9 cellular contexts compared by ENCODE assay signal in the genomic region with DNA sequence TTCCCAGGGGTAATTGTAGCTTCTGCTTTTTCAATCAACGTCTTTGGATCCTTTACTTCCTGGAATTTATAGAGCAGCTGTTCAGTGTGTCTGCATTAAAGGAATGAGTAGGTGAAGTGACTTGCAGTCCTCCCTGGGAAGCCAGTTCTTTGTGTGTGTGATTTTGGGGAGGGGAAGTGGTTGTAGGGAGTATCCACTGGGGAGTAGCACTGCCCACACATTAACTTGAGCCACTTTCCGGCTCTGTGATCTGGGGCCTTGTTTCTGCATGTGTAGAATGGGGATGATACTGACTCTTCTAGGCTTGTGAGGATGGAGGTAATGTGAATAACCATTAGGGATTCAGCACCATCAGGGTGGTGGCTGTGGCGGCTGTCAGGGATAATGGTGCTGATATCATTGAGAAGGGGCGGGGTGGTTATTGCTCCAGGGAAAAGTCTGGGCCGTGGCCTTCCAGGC. TPM values are rescaled to one million over a fixed set of nuclear protein-coding genes. Genes with fewer than 3 reads are reported as not detected.
DNase-seq lines count a peak whose midpoint lies in the region; ATAC-seq and TF ChIP-seq lines count a peak whose summit lies in the region.
"Had no signal": no experiment of that assay in that cellular context is flagged by ENCODE, and none has a peak within 500 bp of the region (broad histone marks: within the 10 kb centered on the region; RNA-seq: fewer than 3 reads in every experiment).

No MANE protein-coding gene starts in this region.

- no peak for TF ChIP-seq POLR2A in vagina (IDR thresholded peaks at IDR 0.05)

- H3K4me3 Mint-ChIP-seq in glutamatergic neuron (ENCODE audit: unreplicated experiment) = peak overlapping the region; percentile 17

- H3K4me1 Mint-ChIP-seq in glutamatergic neuron (ENCODE audit: low read depth, unreplicated experiment) = peaks cover 56% of the 10 kb centered on the region

- H3K27me3 ChIP-seq in GM06990 (replicated peaks; ENCODE audit: control insufficient read depth, insufficient read depth, low read length) (no peaks in the 10 kb centered on the region), vagina (no peaks in the 10 kb centered on the region)

- H3K4me1 ChIP-seq in vagina = peaks cover 17% of the 10 kb centered on the region

- H3K27ac ChIP-seq in vagina = no peak overlapping the region

- no peaks in the 10 kb centered on the region for H3K9me3 ChIP-seq in vagina

- peak; percentile 29 for ATAC-seq in GM21529 (IDR thresholded peaks at IDR 0.05; ENCODE audit: unreplicated experiment)
- ATAC-seq in HG02840 (IDR thresholded peaks at IDR 0.05; ENCODE audit: low FRiP score, unreplicated experiment) = no peak

- peaks cover 8% of the 10 kb centered on the region for H3K9me3 Mint-ChIP-seq in glutamatergic neuron (ENCODE audit: unreplicated experiment)

- intact Hi-C loops in vagina (cut with DNase I) = no loop called here

- no peaks in the 10 kb centered on the region for H3K36me3 Mint-ChIP-seq in glutamatergic neuron (ENCODE audit: unreplicated experiment)

- TF ChIP-seq CTCF in GM06990 (IDR thresholded peaks at IDR 0.05; ENCODE audit: insufficient read depth, low read length, poor library complexity, severe bottlenecking) (no peak), glutamatergic neuron (IDR thresholded peaks at IDR 0.05; ENCODE audit: partially characterized antibody, unreplicated experiment) (no peak), GM13977 (IDR thresholded peaks at IDR 0.05; ENCODE audit: extremely low read depth, insufficient read depth, missing control alignments) (no peak), vagina (IDR thresholded peaks at IDR 0.05) (no peak)

- peaks cover 10% of the 10 kb centered on the region for H3K27me3 Mint-ChIP-seq in glutamatergic neuron (ENCODE audit: unreplicated experiment)

- H3K27ac Mint-ChIP-seq in glutamatergic neuron (ENCODE audit: unreplicated experiment) = peak overlapping the region; percentile 85

- peaks cover 4% of the 10 kb centered on the region for H3K36me3 ChIP-seq in GM06990 (ENCODE audit: control insufficient read depth, insufficient read depth, low read length)
- no peaks in the 10 kb centered on the region for H3K36me3 ChIP-seq in vagina

- H3K4me3 ChIP-seq in GM06990 (replicated peaks; ENCODE audit: low read depth, low read length) = peak overlapping the region; percentile 36
- no peak overlapping the region for H3K4me3 ChIP-seq in vagina

- peak; percentile 54 for DNase-seq in GM06990 (ENCODE audit: extremely low read depth, insufficient read length)
- peak; percentile 77 to 81 for DNase-seq in Kasumi-1 (lab: John Stamatoyannopoulos, UW)
- DNase-seq in glutamatergic neuron = peak; percentile 69
- DNase-seq in stimulated activated CD4-positive, alpha-beta T cell treated with anti-CD3 and anti-CD28 coated beads, Interleukin-4, amount 100 ng/mL, for 1 hour = no peak
- no peak for DNase-seq in GM13977 (ENCODE audit: low spot score)
- DNase-seq in vagina (ENCODE audit: extremely low spot score in 2 of 2) = no peak
- DNase-seq: NCI-H1694 treated with DMSO at 0.1 percent for 48 hours had no signal

- in situ Hi-C loops in GM13977 (cut with MboI; ENCODE audit: low pct_unique_long_range_greater_than_20kb, low sequenced_read_pairs, unreplicated experiment) = no loop called here

RNA-seq across cellular contexts. Expression of a gene that starts 54.7 kb away (rescaled TPM):
- 60.2 TPM for total RNA-seq in glutamatergic neuron (ENCODE audit: unreplicated experiment)
- 17.7 TPM for total RNA-seq in vagina

Comparison
In these comparisons a context has a peak if more than half of its experiments do, and no peak if none do; other contexts are left out.
1. DNase-seq: peak in GM06990 (single experiment), Kasumi-1 (2 of 2) and glutamatergic neuron (single experiment); none in stimulated activated CD4-positive, alpha-beta T cell treated with anti-CD3 and anti-CD28 coated beads, Interleukin-4, amount 100 ng/mL, for 1 hour (single experiment), GM13977 (single experiment) and vagina (0 of 2).